ENCODE assay signal across 24 cellular contexts in the genomic region with DNA sequence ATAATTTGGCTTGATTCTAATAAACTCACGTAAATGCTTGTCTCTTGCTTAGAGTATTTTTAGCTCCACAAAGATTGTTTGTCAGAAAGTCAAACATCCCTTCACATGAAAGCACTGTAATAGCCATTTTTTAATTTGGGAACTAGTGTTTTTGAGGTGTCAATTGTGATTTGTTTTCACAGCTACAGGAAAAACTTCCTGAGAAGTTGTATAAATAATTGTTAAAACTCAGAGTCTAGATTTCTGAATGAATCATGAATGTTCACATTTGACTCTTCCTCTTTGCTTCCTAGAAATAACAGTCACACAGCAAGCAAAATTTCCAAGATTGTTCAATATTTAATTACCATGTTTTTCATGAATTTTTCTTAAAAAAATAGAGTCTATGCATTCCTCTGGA.
A peak's percentile ranks its signal among the peaks of the same experiment; 100 is the strongest.
DNase-seq lines count a peak whose midpoint lies in the region; ATAC-seq, FAIRE-seq and TF ChIP-seq lines count a peak whose summit lies in the region.
"Had no signal": no experiment of that assay in that cellular context is flagged by ENCODE, and none has a peak within 500 bp of the region (broad histone marks: within the 10 kb centered on the region; RNA-seq: fewer than 3 reads in every experiment).

No MANE protein-coding gene starts in this region.

- peak; percentile 26 for FAIRE-seq in GM12891 (lab: Jason Lieb, UNC)
- FAIRE-seq: A549, GM12892, HTR-8/SVneo, RCC 7860 had no signal

- H3K4me3 ChIP-seq in HUES64 (ENCODE audit: low read length) (no peak overlapping the region), ectodermal cell (ENCODE audit: insufficient read depth, low read depth, low read length) (no peak overlapping the region), right lobe of liver (no peak overlapping the region)
- H3K4me3 ChIP-seq: A549, GM23248, SJCRH30 had no signal

- WGBS in HUES64: 92% methylated on average over 1 of the region's 1 CpG
- 40 to 50% methylated on average over 1 of the region's 1 CpG for WGBS in ectodermal cell, 2 experiments
- 40% methylated on average over 1 of the region's 1 CpG for WGBS in right lobe of liver (ENCODE audit: insufficient coverage, low coverage, low lambda C conversion rate, missing lambda C conversion rate)

- CTCF ChIA-PET in GM10248 (lab: Yijun Ruan, JAX): interaction anchor here (0.9 to 1.0 kb wide), 2 partner anchors 9 to 14 kb away, joined by 3 to 4 read pairs; no protein-coding TSS in a partner anchor

- intact Hi-C loops in right lobe of liver (cut with DNase I): no loop called here

- no peak overlapping the region for H3K4me3 Mint-ChIP-seq in osteocyte (ENCODE audit: unreplicated experiment)
- H3K4me3 Mint-ChIP-seq: CD8-positive, alpha-beta T cell; IgD-negative memory B cell had no signal

- no peaks in the 10 kb centered on the region for H3K36me3 Mint-ChIP-seq in osteocyte (ENCODE audit: unreplicated experiment)
- H3K36me3 Mint-ChIP-seq: CD8-positive, alpha-beta T cell; IgD-negative memory B cell had no signal

- H3K9ac ChIP-seq in HUES64 (ENCODE audit: low read depth, low read length): 0 out of 2 replicates have a peak overlapping the region, but pooled peaks have one; percentile 23
- H3K9ac ChIP-seq: GM23248, KMS-11 had no signal

- H3K4me1 ChIP-seq in HUES64 (ENCODE audit: insufficient read depth, low read length): peaks cover 24% of the 10 kb centered on the region
- H3K4me1 ChIP-seq in ectodermal cell (ENCODE audit: control insufficient read depth, insufficient read depth, low read length): peaks cover 18% of the 10 kb centered on the region
- H3K4me1 ChIP-seq in right lobe of liver: no peaks in the 10 kb centered on the region
- H3K4me1 ChIP-seq: A549, Caco-2 had no signal

- TF ChIP-seq CTCF in osteocyte (IDR thresholded peaks at IDR 0.05) (no peak), right lobe of liver (IDR thresholded peaks at IDR 0.05) (no peak), GM10248 (IDR thresholded peaks at IDR 0.05; ENCODE audit: control extremely low read depth, extremely low read depth, low read depth, missing control alignments) (no peak)

- H3K27ac ChIP-seq in HUES64 (ENCODE audit: low read depth, low read length) (peak overlapping the region; percentile 70; the same call in 1 of the 2 replicates), ectodermal cell (ENCODE audit: insufficient read depth, low read depth, low read length, poor library complexity, severe bottlenecking) (peak overlapping the region; percentile 4), right lobe of liver (no peak overlapping the region)
- H3K27ac ChIP-seq: A549, GM23248, KMS-11, SJCRH30 had no signal

- no peaks in the 10 kb centered on the region for H3K27me3 Mint-ChIP-seq in osteocyte (ENCODE audit: unreplicated experiment)

- H3K9me3 Mint-ChIP-seq in osteocyte (ENCODE audit: unreplicated experiment): no peaks in the 10 kb centered on the region
- H3K9me3 Mint-ChIP-seq: CD8-positive, alpha-beta T cell; H9; IgD-negative memory B cell had no signal

- POLR2A ChIA-PET in GM10248 (lab: Yijun Ruan, JAX): no interaction called here

- H3K36me3 ChIP-seq in HUES64 (ENCODE audit: insufficient read depth, low read length): no peaks in the 10 kb centered on the region
- H3K36me3 ChIP-seq in ectodermal cell (ENCODE audit: control insufficient read depth, insufficient read depth, low read length): no peaks in the 10 kb centered on the region
- no peaks in the 10 kb centered on the region for H3K36me3 ChIP-seq in right lobe of liver
- H3K36me3 ChIP-seq: SJCRH30 had no signal

- no peaks in the 10 kb centered on the region for H3K9me3 ChIP-seq in HUES64 (ENCODE audit: insufficient read depth, low read depth, low read length)
- no peaks in the 10 kb centered on the region for H3K9me3 ChIP-seq in ectodermal cell (ENCODE audit: control insufficient read depth, low read length)
- no peaks in the 10 kb centered on the region for H3K9me3 ChIP-seq in right lobe of liver
- H3K9me3 ChIP-seq: A549, Caco-2, SJCRH30 had no signal

- TF ChIP-seq POLR2A in GM12891 (IDR thresholded peaks at IDR 0.05; ENCODE audit: low read depth, low read length) (no peak), right lobe of liver (IDR thresholded peaks at IDR 0.05) (no peak)

- no peak for ATAC-seq in HG02798 (IDR thresholded peaks at IDR 0.05; ENCODE audit: poor library complexity, unreplicated experiment)
- ATAC-seq in right lobe of liver: no peak
- ATAC-seq: A549; CD8-positive, alpha-beta T cell; SK-N-SH treated with all-trans-retinoic acid at 6 μM for 48 hours had no signal

- H3K4me1 Mint-ChIP-seq in osteocyte (ENCODE audit: unreplicated experiment): peaks cover 37% of the 10 kb centered on the region
- H3K4me1 Mint-ChIP-seq: IgD-negative memory B cell had no signal

- H3K27me3 ChIP-seq in HUES64 (ENCODE audit: insufficient read depth, low read length): peaks cover 18% of the 10 kb centered on the region; the same call in 1 of the 2 replicates
- H3K27me3 ChIP-seq in ectodermal cell (ENCODE audit: control insufficient read depth, insufficient read depth, low read length, poor library complexity, severe bottlenecking): peaks cover 34% of the 10 kb centered on the region
- no peaks in the 10 kb centered on the region for H3K27me3 ChIP-seq in right lobe of liver
- H3K27me3 ChIP-seq: SJCRH30 had no signal

- H3K27ac Mint-ChIP-seq in osteocyte (ENCODE audit: unreplicated experiment): peak overlapping the region; percentile 68
- H3K27ac Mint-ChIP-seq: CD8-positive, alpha-beta T cell; IgD-negative memory B cell had no signal

- DNase-seq in GM12891 (ENCODE audit: insufficient read length, low spot score): no peak
- no peak for DNase-seq in osteocyte (ENCODE audit: extremely low spot score, unreplicated experiment)
- no peak for DNase-seq in right lobe of liver
- no peak for DNase-seq in GM10248 (ENCODE audit: extremely low spot score)
- DNase-seq: C1 segment of cervical spinal cord; Caco-2; CD8-positive, alpha-beta T cell; EL; GDM1; GM23248; MM.1S; NCI-H524 treated with DMSO at 0.1 percent for 48 hours; SJCRH30 had no signal

TF ChIP-seq in GM12891, 5 proteins besides CTCF, POLR2A, EP300 and RAD21:
- no peak for TF ChIP-seq POLR2AphosphoS5 (IDR thresholded peaks at IDR 0.05; ENCODE audit: low read depth, low read length)
- TF ChIP-seq SPI1 (IDR thresholded peaks at IDR 0.05; ENCODE audit: low read depth, low read length): no peak
- no peak for TF ChIP-seq POU2F2 (IDR thresholded peaks at IDR 0.05; ENCODE audit: low read depth, low read length)
- no peak for TF ChIP-seq PAX5 (IDR thresholded peaks at IDR 0.05; ENCODE audit: insufficient read depth, low read length, severe bottlenecking)
- no peak for TF ChIP-seq TAF1 (IDR thresholded peaks at IDR 0.05; ENCODE audit: low read depth, low read length)

Comparison
In these comparisons a context has a peak if more than half of its experiments do, and no peak if none do; other contexts are left out.
1. H3K27ac ChIP-seq: peak in HUES64 (single experiment) and ectodermal cell (single experiment); none in right lobe of liver (0 of 3).